Comparison of ENCODE assay signal across 1 cellular context in the genomic region with DNA sequence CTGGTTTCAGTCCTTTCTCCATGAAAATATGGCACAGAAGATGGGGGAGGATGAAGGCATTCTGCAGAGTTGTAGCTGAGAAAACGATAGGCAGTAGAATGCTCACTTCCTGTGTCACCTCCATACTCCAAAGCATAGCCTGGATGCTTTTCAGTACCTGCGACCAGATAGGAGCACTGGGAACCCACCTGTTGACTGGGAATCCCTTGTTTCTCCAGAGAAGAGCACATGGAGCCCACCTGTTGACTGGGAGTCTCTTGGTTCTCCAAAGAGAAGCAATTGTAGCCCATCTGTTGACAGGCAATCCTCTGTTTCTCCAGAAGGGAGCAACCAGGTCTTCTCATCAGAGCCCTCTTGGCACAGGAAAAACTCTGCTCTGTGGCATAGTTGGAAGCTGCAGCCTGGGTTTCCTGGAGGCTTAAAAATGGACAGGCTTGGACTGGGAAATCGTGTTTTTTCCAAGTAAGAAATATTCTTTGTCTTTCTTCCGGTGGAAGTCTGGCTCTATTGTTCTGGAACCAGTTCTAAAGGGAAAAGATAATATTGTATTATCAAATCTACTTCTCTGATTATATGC.
TF ChIP-seq lines count a peak whose summit lies in the region.

No MANE protein-coding gene starts in this region.

TF ChIP-seq in K562, 482 proteins besides CTCF, POLR2A, EP300 and RAD21:
- TF ChIP-seq, protein P1, sequence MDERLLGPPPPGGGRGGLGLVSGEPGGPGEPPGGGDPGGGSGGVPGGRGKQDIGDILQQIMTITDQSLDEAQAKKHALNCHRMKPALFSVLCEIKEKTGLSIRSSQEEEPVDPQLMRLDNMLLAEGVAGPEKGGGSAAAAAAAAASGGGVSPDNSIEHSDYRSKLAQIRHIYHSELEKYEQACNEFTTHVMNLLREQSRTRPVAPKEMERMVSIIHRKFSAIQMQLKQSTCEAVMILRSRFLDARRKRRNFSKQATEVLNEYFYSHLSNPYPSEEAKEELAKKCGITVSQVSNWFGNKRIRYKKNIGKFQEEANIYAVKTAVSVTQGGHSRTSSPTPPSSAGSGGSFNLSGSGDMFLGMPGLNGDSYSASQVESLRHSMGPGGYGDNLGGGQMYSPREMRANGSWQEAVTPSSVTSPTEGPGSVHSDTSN (CRISPR knock-in tag; IDR thresholded peaks at IDR 0.05; ENCODE audit: low read depth), result no peak
- TF ChIP-seq, protein P1 (tag; conservative IDR thresholded peaks at IDR 0.05; ENCODE audit: low read depth), result no peak
- TF ChIP-seq ZNF197 (CRISPR knock-in tag; IDR thresholded peaks at IDR 0.05; ENCODE audit: low read depth) (no peak), ZNF644 (tag; IDR thresholded peaks at IDR 0.05; ENCODE audit: low read depth) (no peak), CTCFL (IDR thresholded peaks at IDR 0.05; ENCODE audit: borderline replicate concordance, insufficient read depth, low read depth, low read length, poor library complexity, severe bottlenecking) (no peak), PYGO2 (tag; IDR thresholded peaks at IDR 0.05) (no peak), ID3 (CRISPR knock-in tag; IDR thresholded peaks at IDR 0.05) (no peak), ID3 (tag; IDR thresholded peaks at IDR 0.05) (no peak), ZNF436 (CRISPR knock-in tag; IDR thresholded peaks at IDR 0.05) (no peak), CBFA2T2 (conservative IDR thresholded peaks at IDR 0.05) (no peak), ZEB2 (IDR thresholded peaks at IDR 0.05) (no peak), NFRKB (IDR thresholded peaks at IDR 0.05; ENCODE audit: low read depth) (no peak), POLR2B (IDR thresholded peaks at IDR 0.05; ENCODE audit: low read depth, partially characterized antibody) (no peak), BRF2 (IDR thresholded peaks at IDR 0.05; ENCODE audit: borderline replicate concordance, insufficient read depth, insufficient read length) (no peak), FIP1L1 (IDR thresholded peaks at IDR 0.05; ENCODE audit: low read depth, low read length, poor library complexity, severe bottlenecking) (no peak), RBBP5 (IDR thresholded peaks at IDR 0.05; ENCODE audit: borderline replicate concordance, insufficient read depth, low read length, poor library complexity, severe bottlenecking) (no peak), RBM22 (IDR thresholded peaks at IDR 0.05; ENCODE audit: low read depth, low read length, poor library complexity, severe bottlenecking) (no peak), TARDBP (IDR thresholded peaks at IDR 0.05) (no peak), CEBPB (tag; IDR thresholded peaks at IDR 0.05) (no peak)
- TF ChIP-seq, protein P2, sequence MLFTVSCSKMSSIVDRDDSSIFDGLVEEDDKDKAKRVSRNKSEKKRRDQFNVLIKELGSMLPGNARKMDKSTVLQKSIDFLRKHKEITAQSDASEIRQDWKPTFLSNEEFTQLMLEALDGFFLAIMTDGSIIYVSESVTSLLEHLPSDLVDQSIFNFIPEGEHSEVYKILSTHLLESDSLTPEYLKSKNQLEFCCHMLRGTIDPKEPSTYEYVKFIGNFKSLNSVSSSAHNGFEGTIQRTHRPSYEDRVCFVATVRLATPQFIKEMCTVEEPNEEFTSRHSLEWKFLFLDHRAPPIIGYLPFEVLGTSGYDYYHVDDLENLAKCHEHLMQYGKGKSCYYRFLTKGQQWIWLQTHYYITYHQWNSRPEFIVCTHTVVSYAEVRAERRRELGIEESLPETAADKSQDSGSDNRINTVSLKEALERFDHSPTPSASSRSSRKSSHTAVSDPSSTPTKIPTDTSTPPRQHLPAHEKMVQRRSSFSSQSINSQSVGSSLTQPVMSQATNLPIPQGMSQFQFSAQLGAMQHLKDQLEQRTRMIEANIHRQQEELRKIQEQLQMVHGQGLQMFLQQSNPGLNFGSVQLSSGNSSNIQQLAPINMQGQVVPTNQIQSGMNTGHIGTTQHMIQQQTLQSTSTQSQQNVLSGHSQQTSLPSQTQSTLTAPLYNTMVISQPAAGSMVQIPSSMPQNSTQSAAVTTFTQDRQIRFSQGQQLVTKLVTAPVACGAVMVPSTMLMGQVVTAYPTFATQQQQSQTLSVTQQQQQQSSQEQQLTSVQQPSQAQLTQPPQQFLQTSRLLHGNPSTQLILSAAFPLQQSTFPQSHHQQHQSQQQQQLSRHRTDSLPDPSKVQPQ (CRISPR knock-in tag; IDR thresholded peaks at IDR 0.05; ENCODE audit: borderline replicate concordance), result no peak
